12 cellular contexts compared by ENCODE assay signal in genomic region chr21:38343691-38344090, GRCh38.
DNase-seq lines count a peak whose midpoint lies in the region; ATAC-seq and TF ChIP-seq lines count a peak whose summit lies in the region.
"Had no signal": no experiment of that assay in that cellular context is flagged by ENCODE, and none has a peak within 500 bp of the region (broad histone marks: within the 10 kb centered on the region; RNA-seq: fewer than 3 reads in every experiment).

No MANE protein-coding gene starts in this region.

- TF ChIP-seq CTCF in LNCaP clone FGC (IDR thresholded peaks at IDR 0.05; ENCODE audit: control insufficient read depth, extremely low read depth, insufficient read depth) (no peak), RWPE2 (IDR thresholded peaks at IDR 0.05; ENCODE audit: poor library complexity, severe bottlenecking) (no peak), fibroblast of pulmonary artery (IDR thresholded peaks at IDR 0.05; ENCODE audit: low read length, missing control alignments) (no peak), smooth muscle cell (IDR thresholded peaks at IDR 0.05; ENCODE audit: borderline replicate concordance, insufficient read depth, poor library complexity, severe bottlenecking) (no peak), tibial nerve (IDR thresholded peaks at IDR 0.05) (no peak)

- no peaks in the 10 kb centered on the region for H3F3A ChIP-seq in smooth muscle cell (ENCODE audit: low read depth)

- H4K20me1 ChIP-seq in smooth muscle cell (ENCODE audit: low read depth) = no peaks in the 10 kb centered on the region

- H3K4me1 ChIP-seq in RWPE2 (ENCODE audit: insufficient read depth, poor library complexity, severe bottlenecking) (peaks cover 15% of the 10 kb centered on the region), smooth muscle cell (ENCODE audit: low read depth) (no peaks in the 10 kb centered on the region), tibial nerve (no peaks in the 10 kb centered on the region)

- H3K4me2 ChIP-seq in smooth muscle cell = peak overlapping the region; percentile 1

- 35% methylated on average over 6 of the region's 6 CpGs for WGBS in smooth muscle cell (ENCODE audit: low lambda C conversion rate)
- WGBS in tibial nerve, 2 donors = 69 to 80% methylated on average over 6 of the region's 6 CpGs

- TF ChIP-seq EP300 in tibial nerve (IDR thresholded peaks at IDR 0.05) = no peak

- peak; percentile 66 for ATAC-seq in RWPE2 (ENCODE audit: low read depth)

- no peak for TF ChIP-seq POLR2A in tibial nerve (IDR thresholded peaks at IDR 0.05)

- H3K4me3 ChIP-seq in LNCaP clone FGC (ENCODE audit: low read depth, low read length) (no peak overlapping the region), RWPE2 (ENCODE audit: severe bottlenecking) (no peak overlapping the region), fibroblast of pulmonary artery (replicated peaks; ENCODE audit: low read depth, low read length) (no peak overlapping the region), smooth muscle cell (no peak overlapping the region), tibial nerve (no peak overlapping the region)

- DNase-seq in LNCaP clone FGC (ENCODE audit: low read depth) (peak; percentile 62), RWPE2 (ENCODE audit: low spot score) (no peak), fibroblast of pulmonary artery (ENCODE audit: low read depth) (peak; percentile 37), smooth muscle cell (lab: John Stamatoyannopoulos, UW; ENCODE audit: unreplicated experiment) (no peak), NCI-H1436 (lab: John Stamatoyannopoulos, UW) (no peak), tibial nerve (ENCODE audit: low spot score in 2 of 2) (no peak), NOMO-1 treated with dmso at 0.1 percent for 144 hours (lab: John Stamatoyannopoulos, UW; ENCODE audit: unreplicated experiment) (no peak)
- DNase-seq: activated CD4-positive, alpha-beta T cell treated with anti-CD3 and anti-CD28 coated beads for 48 hours; activated naive CD4-positive, alpha-beta T cell treated with anti-CD3 and anti-CD28 coated beads, Interleukin-2, amount 10 ng/mL, durations not matched to agents 7 days and 5 days; effector memory CD4-positive, alpha-beta T cell; NCI-H2171; stimulated activated CD4-positive, alpha-beta T cell treated with anti-CD3 and anti-CD28 coated beads, Interleukin-4, amount 100 ng/mL, for 4 hours had no signal

- peak overlapping the region; percentile 49 for H3K27ac ChIP-seq in RWPE2 (ENCODE audit: poor library complexity, severe bottlenecking)
- H3K27ac ChIP-seq in smooth muscle cell (ENCODE audit: low read depth) = peak overlapping the region; percentile 48
- H3K27ac ChIP-seq in tibial nerve = no peak overlapping the region

- H3K9me3 ChIP-seq in RWPE2 (ENCODE audit: severe bottlenecking) = no peaks in the 10 kb centered on the region
- H3K9me3 ChIP-seq in smooth muscle cell (replicated peaks; ENCODE audit: low read depth) = no peaks in the 10 kb centered on the region
- H3K9me3 ChIP-seq in tibial nerve = no peaks in the 10 kb centered on the region

- H3K27me3 ChIP-seq in RWPE2 (ENCODE audit: insufficient read depth, poor library complexity, severe bottlenecking) (no peaks in the 10 kb centered on the region), smooth muscle cell (ENCODE audit: low read depth) (no peaks in the 10 kb centered on the region), tibial nerve (no peaks in the 10 kb centered on the region)

- H3K36me3 ChIP-seq in RWPE2 (ENCODE audit: low read depth) (no peaks in the 10 kb centered on the region), smooth muscle cell (ENCODE audit: low read depth) (no peaks in the 10 kb centered on the region), tibial nerve (no peaks in the 10 kb centered on the region)

- H3K9ac ChIP-seq in smooth muscle cell (ENCODE audit: low read depth) = no peak overlapping the region

- no peak overlapping the region for H2AFZ ChIP-seq in smooth muscle cell (ENCODE audit: low read depth)

- no peaks in the 10 kb centered on the region for H3K79me2 ChIP-seq in smooth muscle cell (ENCODE audit: low read depth)

Comparison
In these comparisons a context has a peak if more than half of its experiments do, and no peak if none do; other contexts are left out.
1. DNase-seq: peak in LNCaP clone FGC (single experiment) and fibroblast of pulmonary artery (single experiment); none in RWPE2 (single experiment), smooth muscle cell (single experiment), NCI-H1436 (single experiment), tibial nerve (0 of 2) and NOMO-1 treated with dmso at 0.1 percent for 144 hours (single experiment).
2. H3K27ac ChIP-seq: peak in RWPE2 (single experiment) and smooth muscle cell (single experiment); none in tibial nerve (0 of 4).